ENCODE assay signal across 8 cellular contexts in the genomic region with DNA sequence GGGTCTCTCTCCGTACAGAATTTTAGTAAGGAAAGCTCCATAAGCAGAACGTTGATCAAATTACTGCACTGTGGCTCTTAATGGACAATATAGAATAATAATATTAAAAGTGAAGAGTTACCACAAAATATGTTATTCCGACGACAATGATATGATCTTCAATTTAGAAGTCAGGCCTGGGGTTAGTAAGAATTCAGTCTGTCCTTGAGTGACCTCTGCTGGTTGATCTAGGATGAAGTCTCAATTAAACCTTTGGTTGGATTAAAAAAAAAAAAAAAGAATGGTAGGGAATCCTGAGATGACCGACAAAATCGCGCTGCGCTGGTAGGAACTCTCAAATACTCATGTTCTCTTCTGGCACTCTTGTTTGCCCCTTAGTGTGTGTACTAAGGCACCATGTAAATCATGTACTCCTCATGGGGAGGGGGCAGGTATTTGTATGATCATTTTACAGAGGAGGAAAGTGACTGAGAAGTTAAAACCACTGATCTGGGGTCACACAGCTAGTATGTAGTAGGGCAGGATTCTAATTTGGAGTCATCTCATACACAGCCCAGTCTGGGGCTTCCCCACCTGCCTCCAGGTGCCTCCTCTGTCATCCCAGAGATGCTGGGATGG.
DNase-seq lines count a peak whose midpoint lies in the region; ATAC-seq, FAIRE-seq and TF ChIP-seq lines count a peak whose summit lies in the region.

No MANE protein-coding gene starts in this region.

- CTCF ChIA-PET in mammary epithelial cell (lab: Charles Lee; ENCODE audit: low non-redundant PET): interaction anchor here (0.5 to 0.6 kb wide), 2 partner anchors 130 to 158 kb away, joined by 3 read pairs; no protein-coding TSS in a partner anchor

- H3K4me1 ChIP-seq in mammary epithelial cell (ENCODE audit: insufficient read depth, low read length) (no peaks in the 10 kb centered on the region), left lung (no peaks in the 10 kb centered on the region)

- H3K9ac ChIP-seq in mammary epithelial cell (ENCODE audit: insufficient read depth, low read length): no peak overlapping the region

- no peak overlapping the region for H3K27ac ChIP-seq in mammary epithelial cell (ENCODE audit: insufficient read depth, low read depth, low read length)
- no peak overlapping the region for H3K27ac ChIP-seq in left lung

- TF ChIP-seq CTCF in mammary epithelial cell (conservative IDR thresholded peaks at IDR 0.05 in 1 of 2, IDR thresholded peaks at IDR 0.05 in 1 of 2; ENCODE audit: extremely low read depth in 1 of 2, insufficient read depth in 1 of 2, low read depth in 1 of 2, low read length in 2 of 2) (peak; percentile 33 to 52), left lung (IDR thresholded peaks at IDR 0.05) (peak in 1 of 2 donors; percentile 44)

- no peaks in the 10 kb centered on the region for H3K36me3 ChIP-seq in mammary epithelial cell (ENCODE audit: insufficient read depth, low read length)
- no peaks in the 10 kb centered on the region for H3K36me3 ChIP-seq in left lung

- no peaks in the 10 kb centered on the region for H3K27me3 ChIP-seq in mammary epithelial cell (ENCODE audit: insufficient read depth, low read length)
- no peaks in the 10 kb centered on the region for H3K27me3 ChIP-seq in left lung

- peak; percentile 74 for DNase-seq in Ammon's horn (ENCODE audit: low spot score)
- DNase-seq in GM18507 (ENCODE audit: extremely low spot score, insufficient read length, low read depth): no peak
- DNase-seq in NCI-H2171 treated with DMSO at 0.1 percent for 48 hours (lab: John Stamatoyannopoulos, UW): peak; percentile 75
- DNase-seq in mammary epithelial cell: peak; percentile 32
- DNase-seq in left lung: no peak
- DNase-seq in activated effector memory CD4-positive, alpha-beta T cell treated with Interleukin-2 at 50 U/mL for 16 hours: no peak

- dilution Hi-C loops in mammary epithelial cell (cut with HindIII; ENCODE audit: low sequenced_read_pairs): loop anchor here (5.0 kb wide), 1 partner anchor 137 kb away; no protein-coding TSS in a partner anchor

- H3K9me3 ChIP-seq in mammary epithelial cell (replicated peaks; ENCODE audit: insufficient read depth, low read length) (no peaks in the 10 kb centered on the region), left lung (no peaks in the 10 kb centered on the region)

- H2AFZ ChIP-seq in mammary epithelial cell (ENCODE audit: low read depth, low read length): no peak overlapping the region

- 13% methylated on average over 8 of the region's 8 CpGs for WGBS in mammary epithelial cell (ENCODE audit: low coverage, missing lambda C conversion rate)

- no peak overlapping the region for H3K4me2 ChIP-seq in mammary epithelial cell (ENCODE audit: insufficient read depth, low read depth, low read length)

- H3K4me3 ChIP-seq in mammary epithelial cell (replicated peaks in 1 of 3; ENCODE audit: insufficient read depth in 1 of 3, low read depth in 2 of 3, low read length in 3 of 3): no peak overlapping the region
- no peak overlapping the region for H3K4me3 ChIP-seq in left lung

- BruUV-seq in mammary epithelial cell (replicated peaks; lab: Mats Ljungman, UMichigan): no TSS peak

- H3K79me2 ChIP-seq in mammary epithelial cell (ENCODE audit: insufficient read depth, low read length): no peaks in the 10 kb centered on the region

- in situ Hi-C loops in mammary epithelial cell (cut with MboI; ENCODE audit: low sequenced_read_pairs in 2 of 2): loop anchor here (5.0 to 10.0 kb wide), 2 partner anchors 132 to 465 kb away; no protein-coding TSS in a partner anchor

- intact Hi-C loops in mammary epithelial cell (cut with micrococcal nuclease) (loop anchor here (1.0 to 10.0 kb wide), 2 partner anchors 130 to 1765 kb away; partner anchors contain the start of genes HOXA3 and HOXA7), left lung (cut with DNase I) (loop anchor here in 1 of 2 donors (2.0 to 5.0 kb wide), 3 partner anchors 135 to 463 kb away; no protein-coding TSS in a partner anchor)

- peak; percentile 62 for ATAC-seq in left lung
- no peak for ATAC-seq in GM18861 (IDR thresholded peaks at IDR 0.05; ENCODE audit: unreplicated experiment)
- ATAC-seq in GM21717 (IDR thresholded peaks at IDR 0.05; ENCODE audit: unreplicated experiment): no peak

- H4K20me1 ChIP-seq in mammary epithelial cell (ENCODE audit: insufficient read depth, low read length): no peaks in the 10 kb centered on the region

- peak; percentile 33 for FAIRE-seq in GM18507 (lab: Jason Lieb, UNC)

Comparison
In these comparisons a context has a peak if more than half of its experiments do, and no peak if none do; other contexts are left out.
1. DNase-seq: peak in Ammon's horn (single experiment), NCI-H2171 treated with DMSO at 0.1 percent for 48 hours (single experiment) and mammary epithelial cell (single experiment); none in GM18507 (single experiment), left lung (0 of 2) and activated effector memory CD4-positive, alpha-beta T cell treated with Interleukin-2 at 50 U/mL for 16 hours (single experiment).